In genomic region chr12:55743967-55744931, GRCh38 we compare ENCODE assay signal across 7 cellular contexts. TPM values are rescaled to one million over a fixed set of nuclear protein-coding genes. Genes with fewer than 3 reads are reported as not detected.
DNase-seq lines count a peak whose midpoint lies in the region; ATAC-seq and TF ChIP-seq lines count a peak whose summit lies in the region.

No MANE protein-coding gene starts in this region.

- H3K27me3 ChIP-seq in GM23338 (ENCODE audit: insufficient read depth), result no peaks in the 10 kb centered on the region
- H3K27me3 ChIP-seq in Peyer's patch, result peaks cover 0 to 4% of the 10 kb centered on the region in 2 donors
- no peaks in the 10 kb centered on the region for H3K27me3 ChIP-seq in esophagus (ENCODE audit: control insufficient read depth in 1 of 2, insufficient read depth in 2 of 2, low read length in 2 of 2)
- peaks cover 63% of the 10 kb centered on the region for H3K27me3 ChIP-seq in neutrophil

- peaks cover 47% of the 10 kb centered on the region for H3K79me2 ChIP-seq in GM23338 (replicated peaks; ENCODE audit: insufficient read depth)

- peaks cover 9% of the 10 kb centered on the region; the same call in 1 of the 2 replicates for H3K36me3 ChIP-seq in GM23338 (ENCODE audit: insufficient read depth)
- H3K36me3 ChIP-seq in Peyer's patch, result no peaks in the 10 kb centered on the region
- H3K36me3 ChIP-seq in esophagus (ENCODE audit: control insufficient read depth in 2 of 2, insufficient read depth in 2 of 2, low read length in 1 of 2), result no peaks in the 10 kb centered on the region
- peaks cover 3% of the 10 kb centered on the region for H3K36me3 ChIP-seq in neutrophil

- H3K9me2 ChIP-seq in GM23338 (ENCODE audit: insufficient read depth), result 0 out of 2 replicates have a peak, but pooled peaks cover 4% of the 10 kb centered on the region

- peaks cover 13% of the 10 kb centered on the region for H3K27me3 Mint-ChIP-seq in GM23338 (ENCODE audit: insufficient read depth, low read depth, poor library complexity)

- peak overlapping the region; percentile 94 for H3K4me3 Mint-ChIP-seq in GM23338

- H3K9me3 ChIP-seq in Peyer's patch (no peaks in the 10 kb centered on the region), esophagus (ENCODE audit: control insufficient read depth in 2 of 2, insufficient read depth in 1 of 2, low read depth in 1 of 2, low read length in 1 of 2) (no peaks in the 10 kb centered on the region), neutrophil (no peaks in the 10 kb centered on the region)

- H3K9me3 Mint-ChIP-seq in GM23338, result no peaks in the 10 kb centered on the region; the same call in 2 of the 3 replicates

- peaks cover 26% of the 10 kb centered on the region for H3K36me3 Mint-ChIP-seq in GM23338 (ENCODE audit: low read depth)

- DNase-seq in GM23338 (ENCODE audit: low spot score) (no peak), Peyer's patch (no peak), NOMO-1 treated with dmso at 0.1 percent for 144 hours (lab: John Stamatoyannopoulos, UW; ENCODE audit: unreplicated experiment) (no peak)

- peak overlapping the region; percentile 85 for H3K4me2 ChIP-seq in GM23338

- TF ChIP-seq POLR2A in Peyer's patch (IDR thresholded peaks at IDR 0.05), result no peak

- ATAC-seq in GM23338 (no peak), HG03521 (IDR thresholded peaks at IDR 0.05; ENCODE audit: unreplicated experiment) (no peak), GM21367 (IDR thresholded peaks at IDR 0.05; ENCODE audit: unreplicated experiment) (no peak)

- H3K4me3 ChIP-seq in GM23338 (peak overlapping the region; percentile 95), Peyer's patch (peak overlapping the region; percentile 60 to 80 (median 68)), esophagus (ENCODE audit: low read depth in 1 of 2, low read length in 2 of 2) (peak overlapping the region; percentile 53 to 56), neutrophil (ENCODE audit: low read depth in 1 of 2, low read length in 1 of 2) (peak overlapping the region; percentile 43 to 54)

- H3K27ac Mint-ChIP-seq in GM23338, result peak overlapping the region; percentile 76

- H3K27ac ChIP-seq in GM23338 (ENCODE audit: low read depth), result peak overlapping the region; percentile 99; the same call in 1 of the 2 replicates
- H3K27ac ChIP-seq in Peyer's patch, result peak overlapping the region in 3 of 4 donors; percentile 71 to 82 (median 73)
- H3K27ac ChIP-seq in esophagus (ENCODE audit: low read depth in 2 of 2, low read length in 1 of 2), result no peak overlapping the region
- no peak overlapping the region for H3K27ac ChIP-seq in neutrophil

- H2AFZ ChIP-seq in GM23338, result no peak overlapping the region

- peaks cover 18% of the 10 kb centered on the region; the same call in 1 of the 2 replicates for H4K20me1 ChIP-seq in GM23338 (replicated peaks; ENCODE audit: insufficient read depth)

- H3K4me1 ChIP-seq in GM23338 (ENCODE audit: insufficient read depth), result peaks cover 40% of the 10 kb centered on the region
- H3K4me1 ChIP-seq in Peyer's patch, result peaks cover 0 to 29% (median 10%) of the 10 kb centered on the region in 4 donors
- H3K4me1 ChIP-seq in esophagus (ENCODE audit: control insufficient read depth in 2 of 2, insufficient read depth in 2 of 2, low read length in 1 of 2), result peaks cover 2 to 10% of the 10 kb centered on the region in 2 donors
- peaks cover 14 to 15% of the 10 kb centered on the region in 2 experiments for H3K4me1 ChIP-seq in neutrophil (ENCODE audit: control insufficient read depth in 1 of 2, insufficient read depth in 1 of 2, low read depth in 1 of 2, low read length in 1 of 2)

- peaks cover 51% of the 10 kb centered on the region for H3K4me1 Mint-ChIP-seq in GM23338

- 14 to 16% methylated on average over 25 of the region's 25 CpGs for WGBS in esophagus, 2 donors

- TF ChIP-seq CTCF in GM23338 (conservative IDR thresholded peaks at IDR 0.05; ENCODE audit: low read depth in 2 of 2), result no peak
- no peak for TF ChIP-seq CTCF in Peyer's patch (IDR thresholded peaks at IDR 0.05)
- no peak for TF ChIP-seq CTCF in neutrophil (IDR thresholded peaks at IDR 0.05)

- peaks cover 21% of the 10 kb centered on the region for H3F3A ChIP-seq in GM23338 (replicated peaks; ENCODE audit: low read depth)

TF ChIP-seq in GM23338, 12 proteins besides CTCF, POLR2A, EP300 and RAD21 (continues in another document):
- no peak for TF ChIP-seq EZH2phosphoT487 (IDR thresholded peaks at IDR 0.05; ENCODE audit: unreplicated experiment)
- TF ChIP-seq REST (IDR thresholded peaks at IDR 0.05; ENCODE audit: unreplicated experiment), result no peak
- TF ChIP-seq ETS1 (IDR thresholded peaks at IDR 0.05), result no peak

RNA-seq across cellular contexts. Expression of gene GDF11, which starts 1.3 kb away (rescaled TPM):
- total RNA-seq in GM23338 (2014; rRNA removed; shearing (Covaris generic)), result 12.5 and 12.6 TPM in 2 replicates
- polyA plus RNA-seq in GM23338 (2016; fragmentation: Nextera tagmentation; extraction: Ambion mirVana) (3.7 and 3.8 TPM in 2 replicates), esophagus (under 1 TPM; 0.43 to 0.65 TPM)
- total RNA-seq in Peyer's patch, result 10 to 100 TPM in 1 of 4 donors, 1 to 10 TPM in 1, under 1 TPM in 2; 0.35 to 14.9 (median 1.1) TPM

RNA-seq across cellular contexts. Expression of gene CD63, which starts 15.4 kb away (rescaled TPM):
- 294 and 307 TPM in 2 replicates for total RNA-seq in GM23338 (2014; rRNA removed; shearing (Covaris generic))
- polyA plus RNA-seq in GM23338 (2016; fragmentation: Nextera tagmentation; extraction: Ambion mirVana) (670 and 685 TPM in 2 replicates), esophagus (100 to 1,000 TPM; 334 to 463 TPM)
- total RNA-seq in Peyer's patch, result 100 to 1,000 TPM; 139 to 433 (median 351) TPM

RNA-seq across cellular contexts. Expression of gene RDH5, which starts 24.1 kb away (rescaled TPM):
- 1.7 and 7.5 TPM in 2 replicates for total RNA-seq in GM23338 (2014; rRNA removed; shearing (Covaris generic))
- polyA plus RNA-seq in GM23338 (2016; fragmentation: Nextera tagmentation; extraction: Ambion mirVana), result 3.9 and 5.4 TPM in 2 replicates
- 100 to 1,000 TPM in 1 of 4 donors, 10 to 100 TPM in 3; 47.0 to 113 (median 90.9) TPM for total RNA-seq in Peyer's patch
- polyA plus RNA-seq in esophagus, result 10 to 100 TPM in 1 of 2 donors, 1 to 10 TPM in 1; 3.3 to 12.7 TPM

RNA-seq across cellular contexts. Expression of gene BLOC1S1, which starts 28.4 kb away (rescaled TPM):
- 52.3 and 68.3 TPM in 2 replicates for total RNA-seq in GM23338 (2014; rRNA removed; shearing (Covaris generic))
- polyA plus RNA-seq in GM23338 (2016; fragmentation: Nextera tagmentation; extraction: Ambion mirVana) (174 and 198 TPM in 2 replicates), esophagus (100 to 1,000 TPM; 269 to 326 TPM)
- total RNA-seq in Peyer's patch, result 100 to 1,000 TPM in 3 of 4 donors, 10 to 100 TPM in 1; 72.6 to 332 (median 248) TPM

RNA-seq across cellular contexts. Expression of gene ITGA7, which starts 36.5 kb away (rescaled TPM):
- total RNA-seq in GM23338 (2014; rRNA removed; shearing (Covaris generic)), result 45.3 and 49.1 TPM in 2 replicates
- polyA plus RNA-seq in GM23338 (2016; fragmentation: Nextera tagmentation; extraction: Ambion mirVana), result 17.4 and 20.0 TPM in 2 replicates
- 10 to 100 TPM; 13.1 to 29.0 (median 27.0) TPM for total RNA-seq in Peyer's patch
- polyA plus RNA-seq in esophagus, result 10 to 100 TPM; 15.3 to 24.6 TPM

Comparison
In these comparisons a context has a peak if more than half of its experiments do, and no peak if none do; other contexts are left out.
1. H3K27ac ChIP-seq: peak in GM23338 (single experiment) and Peyer's patch (3 of 4); none in esophagus (0 of 2) and neutrophil (single experiment).
2. Peak in every context shown above with its lines, with median percentiles within 50 percentile points of each other: H3K4me3 ChIP-seq.